15 cellular contexts compared by ENCODE assay signal in the genomic region with DNA sequence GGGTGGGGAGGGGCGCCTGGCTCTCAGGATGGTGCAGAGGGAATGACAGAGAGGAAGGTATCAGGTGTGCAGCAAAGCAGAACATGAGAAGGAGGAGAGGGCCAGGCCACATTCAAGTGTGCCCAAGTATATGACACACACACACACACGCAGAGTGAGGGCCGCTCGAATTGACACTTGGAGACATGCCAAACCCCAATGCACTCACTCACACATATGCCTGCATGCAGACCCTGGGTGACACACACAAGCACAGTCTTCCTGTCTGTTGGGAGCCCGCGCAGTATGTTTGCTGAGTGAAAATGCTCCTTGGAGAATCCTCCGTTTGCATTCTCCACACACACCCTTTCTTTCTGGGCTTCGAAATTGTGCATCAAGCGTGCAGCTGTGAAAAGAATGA.
DNase-seq lines count a peak whose midpoint lies in the region; ATAC-seq and TF ChIP-seq lines count a peak whose summit lies in the region.
"Had no signal": no experiment of that assay in that cellular context is flagged by ENCODE, and none has a peak within 500 bp of the region (broad histone marks: within the 10 kb centered on the region; RNA-seq: fewer than 3 reads in every experiment).

No MANE protein-coding gene starts in this region.

- H3K9me2 ChIP-seq in Loucy (replicated peaks; ENCODE audit: low read depth, low read length) (no peaks in the 10 kb centered on the region), GM23248 (ENCODE audit: insufficient read depth) (no peaks in the 10 kb centered on the region)

- H3K27me3 ChIP-seq in Loucy (ENCODE audit: insufficient read depth, low read length, poor library complexity, severe bottlenecking) (no peaks in the 10 kb centered on the region), GM23248 (replicated peaks; ENCODE audit: insufficient read depth) (no peaks in the 10 kb centered on the region)
- H3K27me3 ChIP-seq: neutrophil, right lobe of liver had no signal

- H3F3A ChIP-seq in Loucy (ENCODE audit: low read depth) (no peaks in the 10 kb centered on the region), GM23248 (ENCODE audit: insufficient read depth) (no peaks in the 10 kb centered on the region)

- H4K20me1 ChIP-seq in Loucy (ENCODE audit: insufficient read depth, low read length, poor library complexity, severe bottlenecking) (no peaks in the 10 kb centered on the region), GM23248 (ENCODE audit: insufficient read depth) (no peaks in the 10 kb centered on the region)

- H3K9me3 Mint-ChIP-seq in activated T-cell treated with anti-CD3 and anti-CD28 coated beads, Interleukin-2, amount 50 U/mL, for 72 hours: peaks cover 0 to 2% of the 10 kb centered on the region in 2 donors
- H3K9me3 Mint-ChIP-seq in activated CD8-positive, alpha-beta memory T cell treated with anti-CD3 and anti-CD28 coated beads, Interleukin-2, amount 10 ng/mL, durations not matched to agents 7 days and 5 days (ENCODE audit: low read depth): no peaks in the 10 kb centered on the region
- H3K9me3 Mint-ChIP-seq: memory B cell had no signal

- ATAC-seq in activated T-cell treated with anti-CD3 and anti-CD28 coated beads, Interleukin-2, amount 50 U/mL, for 72 hours (replicated peaks in 1 of 2): peak; percentile 77 to 82
- ATAC-seq in activated CD8-positive, alpha-beta memory T cell treated with anti-CD3 and anti-CD28 coated beads, Interleukin-2, amount 10 ng/mL, durations not matched to agents 7 days and 5 days: no peak
- no peak for ATAC-seq in HG03045 (IDR thresholded peaks at IDR 0.05; ENCODE audit: unreplicated experiment)
- ATAC-seq: Panc1, right lobe of liver had no signal

- 64 to 71% methylated on average over 9 of the region's 9 CpGs for WGBS in GM23248 (ENCODE audit: low coverage in 1 of 2, low lambda C conversion rate in 2 of 2, missing lambda C conversion rate in 2 of 2), 2 experiments

- H3K9me3 ChIP-seq in Loucy (ENCODE audit: insufficient read depth, low read depth, low read length) (no peaks in the 10 kb centered on the region), GM23248 (ENCODE audit: low read depth) (no peaks in the 10 kb centered on the region)
- H3K9me3 ChIP-seq: neutrophil, right lobe of liver had no signal

- peak overlapping the region in 1 of 2 donors; percentile 13 for H3K4me3 Mint-ChIP-seq in activated T-cell treated with anti-CD3 and anti-CD28 coated beads, Interleukin-2, amount 50 U/mL, for 72 hours
- no peak overlapping the region for H3K4me3 Mint-ChIP-seq in activated CD8-positive, alpha-beta memory T cell treated with anti-CD3 and anti-CD28 coated beads, Interleukin-2, amount 10 ng/mL, durations not matched to agents 7 days and 5 days
- H3K4me3 Mint-ChIP-seq: memory B cell had no signal

- in situ Hi-C loops in GM23248 (cut with MboI): no loop called here

- TF ChIP-seq CTCF in Loucy (conservative IDR thresholded peaks at IDR 0.05; ENCODE audit: low read length): no peak

- CTCF ChIA-PET in activated CD8-positive, alpha-beta memory T cell treated with anti-CD3 and anti-CD28 coated beads, Interleukin-2, amount 10 ng/mL, durations not matched to agents 7 days and 5 days (lab: Charles Lee): interaction anchor here (1.4 kb wide), 1 partner anchor 61 kb away, joined by 5 read pairs; no protein-coding TSS in a partner anchor

- H3K4me2 ChIP-seq in Loucy (ENCODE audit: low read depth, low read length, poor library complexity, severe bottlenecking) (peak overlapping the region; percentile 17), GM23248 (ENCODE audit: unreplicated experiment) (no peak overlapping the region)

- no peak overlapping the region for H3K9ac ChIP-seq in Loucy (ENCODE audit: low read depth, low read length, poor library complexity, severe bottlenecking)
- no peak overlapping the region for H3K9ac ChIP-seq in GM23248

- peaks cover 75% of the 10 kb centered on the region for H3K4me1 Mint-ChIP-seq in activated T-cell treated with anti-CD3 and anti-CD28 coated beads, Interleukin-2, amount 50 U/mL, for 72 hours (ENCODE audit: low read depth)
- peaks cover 66% of the 10 kb centered on the region for H3K4me1 Mint-ChIP-seq in activated CD8-positive, alpha-beta memory T cell treated with anti-CD3 and anti-CD28 coated beads, Interleukin-2, amount 10 ng/mL, durations not matched to agents 7 days and 5 days
- H3K4me1 Mint-ChIP-seq: memory B cell had no signal

- H3K36me3 ChIP-seq in Loucy (ENCODE audit: insufficient read depth, low read length): no peaks in the 10 kb centered on the region
- no peaks in the 10 kb centered on the region for H3K36me3 ChIP-seq in GM23248 (ENCODE audit: low read depth)
- H3K36me3 ChIP-seq: neutrophil, right lobe of liver had no signal

- no peaks in the 10 kb centered on the region for H3K36me3 Mint-ChIP-seq in activated T-cell treated with anti-CD3 and anti-CD28 coated beads, Interleukin-2, amount 50 U/mL, for 72 hours (ENCODE audit: insufficient read depth in 2 of 2)
- H3K36me3 Mint-ChIP-seq in activated CD8-positive, alpha-beta memory T cell treated with anti-CD3 and anti-CD28 coated beads, Interleukin-2, amount 10 ng/mL, durations not matched to agents 7 days and 5 days: peaks cover 6% of the 10 kb centered on the region
- H3K36me3 Mint-ChIP-seq: memory B cell had no signal

- H3K4me1 ChIP-seq in Loucy (ENCODE audit: insufficient read depth, low read length, poor library complexity, severe bottlenecking) (peaks cover 34% of the 10 kb centered on the region), GM23248 (ENCODE audit: insufficient read depth) (no peaks in the 10 kb centered on the region)
- H3K4me1 ChIP-seq: right lobe of liver had no signal

- no peak overlapping the region for H3K27ac ChIP-seq in GM23248
- H3K27ac ChIP-seq: neutrophil, right lobe of liver had no signal

- H3K79me2 ChIP-seq in Loucy (ENCODE audit: insufficient read depth, low read length) (no peaks in the 10 kb centered on the region), GM23248 (ENCODE audit: insufficient read depth) (no peaks in the 10 kb centered on the region)

- H2AFZ ChIP-seq in Loucy (ENCODE audit: low read length) (no peak overlapping the region), GM23248 (no peak overlapping the region)

- peak; percentile 49 to 55 for DNase-seq in activated T-cell treated with anti-CD3 and anti-CD28 coated beads, Interleukin-2, amount 50 U/mL, for 72 hours
- DNase-seq in activated T-cell treated with anti-CD3 and anti-CD28 coated beads, Interleukin-2, amount 50 U/mL, for 1 hour: no peak
- DNase-seq in activated CD8-positive, alpha-beta memory T cell treated with anti-CD3 and anti-CD28 coated beads, Interleukin-2, amount 10 ng/mL, durations not matched to agents 7 days and 5 days: no peak
- peak; percentile 22 for DNase-seq in stimulated activated CD8-positive, alpha-beta memory T cell treated with anti-CD3 and anti-CD28 coated beads, Interleukin-12 subunit alpha, Interleukin-12 subunit beta, amount 100 ng/mL, for 4 hours (ENCODE audit: low read depth)
- DNase-seq in GM23248 (no peak), NCI-H2227 (lab: John Stamatoyannopoulos, UW; ENCODE audit: unreplicated experiment) (no peak)
- DNase-seq: amniotic stem cell, DND-41, NCI-H524, right lobe of liver had no signal

- H3K27me3 Mint-ChIP-seq in activated T-cell treated with anti-CD3 and anti-CD28 coated beads, Interleukin-2, amount 50 U/mL, for 72 hours (ENCODE audit: low read depth): no peaks in the 10 kb centered on the region
- H3K27me3 Mint-ChIP-seq in activated CD8-positive, alpha-beta memory T cell treated with anti-CD3 and anti-CD28 coated beads, Interleukin-2, amount 10 ng/mL, durations not matched to agents 7 days and 5 days: peaks cover 21% of the 10 kb centered on the region

- H3K27ac Mint-ChIP-seq in activated T-cell treated with anti-CD3 and anti-CD28 coated beads, Interleukin-2, amount 50 U/mL, for 72 hours: no peak overlapping the region
- peak overlapping the region; percentile 34 for H3K27ac Mint-ChIP-seq in activated CD8-positive, alpha-beta memory T cell treated with anti-CD3 and anti-CD28 coated beads, Interleukin-2, amount 10 ng/mL, durations not matched to agents 7 days and 5 days
- H3K27ac Mint-ChIP-seq: memory B cell had no signal

- H3K4me3 ChIP-seq in Loucy (ENCODE audit: low read length, poor library complexity, severe bottlenecking) (no peak overlapping the region), GM23248 (no peak overlapping the region)
- H3K4me3 ChIP-seq: right lobe of liver had no signal

Comparison
In these comparisons a context has a peak if more than half of its experiments do, and no peak if none do; other contexts are left out.
1. DNase-seq: peak in activated T-cell treated with anti-CD3 and anti-CD28 coated beads, Interleukin-2, amount 50 U/mL, for 72 hours (2 of 2) and stimulated activated CD8-positive, alpha-beta memory T cell treated with anti-CD3 and anti-CD28 coated beads, Interleukin-12 subunit alpha, Interleukin-12 subunit beta, amount 100 ng/mL, for 4 hours (single experiment); none in activated T-cell treated with anti-CD3 and anti-CD28 coated beads, Interleukin-2, amount 50 U/mL, for 1 hour (single experiment), activated CD8-positive, alpha-beta memory T cell treated with anti-CD3 and anti-CD28 coated beads, Interleukin-2, amount 10 ng/mL, durations not matched to agents 7 days and 5 days (single experiment), GM23248 (single experiment) and NCI-H2227 (single experiment).
2. ATAC-seq: peak in activated T-cell treated with anti-CD3 and anti-CD28 coated beads, Interleukin-2, amount 50 U/mL, for 72 hours (2 of 2); none in activated CD8-positive, alpha-beta memory T cell treated with anti-CD3 and anti-CD28 coated beads, Interleukin-2, amount 10 ng/mL, durations not matched to agents 7 days and 5 days (single experiment) and HG03045 (single experiment).